1 cellular context compared by ENCODE assay signal in the genomic region with DNA sequence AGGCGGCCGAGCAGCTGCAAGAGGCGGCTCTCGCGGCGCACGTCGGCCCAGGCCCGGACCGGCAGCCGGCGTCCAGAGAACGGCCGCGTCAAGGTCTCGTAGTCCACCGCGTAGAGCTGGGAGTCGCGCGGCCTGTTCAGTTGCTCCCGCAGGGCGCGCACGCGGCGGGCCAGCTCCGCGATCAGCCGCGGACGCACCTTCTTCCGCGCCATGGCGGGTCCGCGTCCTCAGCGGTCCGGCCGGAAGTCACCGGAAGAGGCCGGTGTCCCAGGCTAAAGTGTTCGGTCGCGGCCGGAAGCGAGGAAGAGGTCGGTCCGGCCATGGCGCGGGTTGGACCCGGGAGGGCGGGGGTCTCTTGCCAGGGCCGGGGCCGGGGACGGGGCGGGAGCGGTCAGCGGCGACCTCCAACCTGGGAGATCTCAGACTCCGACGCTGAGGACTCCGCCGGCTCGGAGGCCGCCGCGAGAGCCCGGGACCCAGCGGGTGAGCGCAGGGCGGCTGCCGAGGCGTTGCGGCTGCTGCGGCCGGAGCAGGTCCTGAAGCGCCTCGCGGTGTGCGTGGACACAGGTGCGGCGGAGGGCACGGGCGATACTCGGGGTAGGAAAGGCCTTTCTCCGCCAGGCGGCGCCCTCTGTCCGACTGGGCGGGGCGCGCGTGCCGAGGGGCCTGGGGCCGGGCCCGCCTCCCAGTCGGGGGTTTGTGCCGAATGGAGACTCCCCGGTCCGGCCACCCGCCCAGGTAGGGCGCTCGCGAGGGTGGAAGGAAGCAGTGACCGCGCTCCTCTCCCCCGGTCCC.
TF ChIP-seq lines count a peak whose summit lies in the region.

A gene (minus strand): TSS at position 227 of the 795 bp plus-strand sequence. CDS start 15 bp downstream, at position 212.

TF ChIP-seq in HepG2, 621 proteins besides CTCF, POLR2A, EP300 and RAD21 (continued from another document and continues in another):
- TF ChIP-seq, protein P1, sequence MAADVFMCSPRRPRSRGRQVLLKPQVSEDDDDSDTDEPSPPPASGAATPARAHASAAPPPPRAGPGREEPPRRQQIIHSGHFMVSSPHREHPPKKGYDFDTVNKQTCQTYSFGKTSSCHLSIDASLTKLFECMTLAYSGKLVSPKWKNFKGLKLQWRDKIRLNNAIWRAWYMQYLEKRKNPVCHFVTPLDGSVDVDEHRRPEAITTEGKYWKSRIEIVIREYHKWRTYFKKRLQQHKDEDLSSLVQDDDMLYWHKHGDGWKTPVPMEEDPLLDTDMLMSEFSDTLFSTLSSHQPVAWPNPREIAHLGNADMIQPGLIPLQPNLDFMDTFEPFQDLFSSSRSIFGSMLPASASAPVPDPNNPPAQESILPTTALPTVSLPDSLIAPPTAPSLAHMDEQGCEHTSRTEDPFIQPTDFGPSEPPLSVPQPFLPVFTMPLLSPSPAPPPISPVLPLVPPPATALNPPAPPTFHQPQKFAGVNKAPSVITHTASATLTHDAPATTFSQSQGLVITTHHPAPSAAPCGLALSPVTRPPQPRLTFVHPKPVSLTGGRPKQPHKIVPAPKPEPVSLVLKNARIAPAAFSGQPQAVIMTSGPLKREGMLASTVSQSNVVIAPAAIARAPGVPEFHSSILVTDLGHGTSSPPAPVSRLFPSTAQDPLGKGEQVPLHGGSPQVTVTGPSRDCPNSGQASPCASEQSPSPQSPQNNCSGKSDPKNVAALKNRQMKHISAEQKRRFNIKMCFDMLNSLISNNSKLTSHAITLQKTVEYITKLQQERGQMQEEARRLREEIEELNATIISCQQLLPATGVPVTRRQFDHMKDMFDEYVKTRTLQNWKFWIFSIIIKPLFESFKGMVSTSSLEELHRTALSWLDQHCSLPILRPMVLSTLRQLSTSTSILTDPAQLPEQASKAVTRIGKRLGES (CRISPR knock-in tag; IDR thresholded peaks at IDR 0.05; ENCODE audit: borderline replicate concordance) = no peak
- TF ChIP-seq, protein P2, sequence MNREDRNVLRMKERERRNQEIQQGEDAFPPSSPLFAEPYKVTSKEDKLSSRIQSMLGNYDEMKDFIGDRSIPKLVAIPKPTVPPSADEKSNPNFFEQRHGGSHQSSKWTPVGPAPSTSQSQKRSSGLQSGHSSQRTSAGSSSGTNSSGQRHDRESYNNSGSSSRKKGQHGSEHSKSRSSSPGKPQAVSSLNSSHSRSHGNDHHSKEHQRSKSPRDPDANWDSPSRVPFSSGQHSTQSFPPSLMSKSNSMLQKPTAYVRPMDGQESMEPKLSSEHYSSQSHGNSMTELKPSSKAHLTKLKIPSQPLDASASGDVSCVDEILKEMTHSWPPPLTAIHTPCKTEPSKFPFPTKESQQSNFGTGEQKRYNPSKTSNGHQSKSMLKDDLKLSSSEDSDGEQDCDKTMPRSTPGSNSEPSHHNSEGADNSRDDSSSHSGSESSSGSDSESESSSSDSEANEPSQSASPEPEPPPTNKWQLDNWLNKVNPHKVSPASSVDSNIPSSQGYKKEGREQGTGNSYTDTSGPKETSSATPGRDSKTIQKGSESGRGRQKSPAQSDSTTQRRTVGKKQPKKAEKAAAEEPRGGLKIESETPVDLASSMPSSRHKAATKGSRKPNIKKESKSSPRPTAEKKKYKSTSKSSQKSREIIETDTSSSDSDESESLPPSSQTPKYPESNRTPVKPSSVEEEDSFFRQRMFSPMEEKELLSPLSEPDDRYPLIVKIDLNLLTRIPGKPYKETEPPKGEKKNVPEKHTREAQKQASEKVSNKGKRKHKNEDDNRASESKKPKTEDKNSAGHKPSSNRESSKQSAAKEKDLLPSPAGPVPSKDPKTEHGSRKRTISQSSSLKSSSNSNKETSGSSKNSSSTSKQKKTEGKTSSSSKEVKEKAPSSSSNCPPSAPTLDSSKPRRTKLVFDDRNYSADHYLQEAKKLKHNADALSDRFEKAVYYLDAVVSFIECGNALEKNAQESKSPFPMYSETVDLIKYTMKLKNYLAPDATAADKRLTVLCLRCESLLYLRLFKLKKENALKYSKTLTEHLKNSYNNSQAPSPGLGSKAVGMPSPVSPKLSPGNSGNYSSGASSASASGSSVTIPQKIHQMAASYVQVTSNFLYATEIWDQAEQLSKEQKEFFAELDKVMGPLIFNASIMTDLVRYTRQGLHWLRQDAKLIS (CRISPR knock-in tag; IDR thresholded peaks at IDR 0.05) = peak; percentile 57; the same call in 1 of the 2 replicates
- peak; percentile 88; the same call in 1 of the 2 replicates for TF ChIP-seq FLYWCH1 (CRISPR knock-in tag; IDR thresholded peaks at IDR 0.05)
- TF ChIP-seq IRF2 (CRISPR knock-in tag; IDR thresholded peaks at IDR 0.05) = peak; percentile 73
- no peak for TF ChIP-seq SRSF9 (IDR thresholded peaks at IDR 0.05; ENCODE audit: borderline replicate concordance, insufficient read depth, low read depth, low read length, poor library complexity, severe bottlenecking)
- no peak for TF ChIP-seq ZNF569 (CRISPR knock-in tag; IDR thresholded peaks at IDR 0.05; ENCODE audit: borderline replicate concordance)
- TF ChIP-seq ZNF780A (CRISPR knock-in tag; IDR thresholded peaks at IDR 0.05) = peak; percentile 91
- TF ChIP-seq, protein P3, sequence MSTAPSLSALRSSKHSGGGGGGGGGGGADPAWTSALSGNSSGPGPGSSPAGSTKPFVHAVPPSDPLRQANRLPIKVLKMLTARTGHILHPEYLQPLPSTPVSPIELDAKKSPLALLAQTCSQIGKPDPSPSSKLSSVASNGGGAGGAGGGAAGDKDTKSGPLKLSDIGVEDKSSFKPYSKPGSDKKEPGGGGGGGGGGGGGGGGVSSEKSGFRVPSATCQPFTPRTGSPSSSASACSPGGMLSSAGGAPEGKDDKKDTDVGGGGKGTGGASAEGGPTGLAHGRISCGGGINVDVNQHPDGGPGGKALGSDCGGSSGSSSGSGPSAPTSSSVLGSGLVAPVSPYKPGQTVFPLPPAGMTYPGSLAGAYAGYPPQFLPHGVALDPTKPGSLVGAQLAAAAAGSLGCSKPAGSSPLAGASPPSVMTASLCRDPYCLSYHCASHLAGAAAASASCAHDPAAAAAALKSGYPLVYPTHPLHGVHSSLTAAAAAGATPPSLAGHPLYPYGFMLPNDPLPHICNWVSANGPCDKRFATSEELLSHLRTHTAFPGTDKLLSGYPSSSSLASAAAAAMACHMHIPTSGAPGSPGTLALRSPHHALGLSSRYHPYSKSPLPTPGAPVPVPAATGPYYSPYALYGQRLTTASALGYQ (CRISPR knock-in tag; IDR thresholded peaks at IDR 0.05) = peak; percentile 40; the same call in 1 of the 2 replicates
- peak; percentile 96 for TF ChIP-seq KMT2A (CRISPR knock-in tag; IDR thresholded peaks at IDR 0.05)
- peak; percentile 97 for TF ChIP-seq ZC3H13 (CRISPR knock-in tag; IDR thresholded peaks at IDR 0.05)
- TF ChIP-seq, protein P4, sequence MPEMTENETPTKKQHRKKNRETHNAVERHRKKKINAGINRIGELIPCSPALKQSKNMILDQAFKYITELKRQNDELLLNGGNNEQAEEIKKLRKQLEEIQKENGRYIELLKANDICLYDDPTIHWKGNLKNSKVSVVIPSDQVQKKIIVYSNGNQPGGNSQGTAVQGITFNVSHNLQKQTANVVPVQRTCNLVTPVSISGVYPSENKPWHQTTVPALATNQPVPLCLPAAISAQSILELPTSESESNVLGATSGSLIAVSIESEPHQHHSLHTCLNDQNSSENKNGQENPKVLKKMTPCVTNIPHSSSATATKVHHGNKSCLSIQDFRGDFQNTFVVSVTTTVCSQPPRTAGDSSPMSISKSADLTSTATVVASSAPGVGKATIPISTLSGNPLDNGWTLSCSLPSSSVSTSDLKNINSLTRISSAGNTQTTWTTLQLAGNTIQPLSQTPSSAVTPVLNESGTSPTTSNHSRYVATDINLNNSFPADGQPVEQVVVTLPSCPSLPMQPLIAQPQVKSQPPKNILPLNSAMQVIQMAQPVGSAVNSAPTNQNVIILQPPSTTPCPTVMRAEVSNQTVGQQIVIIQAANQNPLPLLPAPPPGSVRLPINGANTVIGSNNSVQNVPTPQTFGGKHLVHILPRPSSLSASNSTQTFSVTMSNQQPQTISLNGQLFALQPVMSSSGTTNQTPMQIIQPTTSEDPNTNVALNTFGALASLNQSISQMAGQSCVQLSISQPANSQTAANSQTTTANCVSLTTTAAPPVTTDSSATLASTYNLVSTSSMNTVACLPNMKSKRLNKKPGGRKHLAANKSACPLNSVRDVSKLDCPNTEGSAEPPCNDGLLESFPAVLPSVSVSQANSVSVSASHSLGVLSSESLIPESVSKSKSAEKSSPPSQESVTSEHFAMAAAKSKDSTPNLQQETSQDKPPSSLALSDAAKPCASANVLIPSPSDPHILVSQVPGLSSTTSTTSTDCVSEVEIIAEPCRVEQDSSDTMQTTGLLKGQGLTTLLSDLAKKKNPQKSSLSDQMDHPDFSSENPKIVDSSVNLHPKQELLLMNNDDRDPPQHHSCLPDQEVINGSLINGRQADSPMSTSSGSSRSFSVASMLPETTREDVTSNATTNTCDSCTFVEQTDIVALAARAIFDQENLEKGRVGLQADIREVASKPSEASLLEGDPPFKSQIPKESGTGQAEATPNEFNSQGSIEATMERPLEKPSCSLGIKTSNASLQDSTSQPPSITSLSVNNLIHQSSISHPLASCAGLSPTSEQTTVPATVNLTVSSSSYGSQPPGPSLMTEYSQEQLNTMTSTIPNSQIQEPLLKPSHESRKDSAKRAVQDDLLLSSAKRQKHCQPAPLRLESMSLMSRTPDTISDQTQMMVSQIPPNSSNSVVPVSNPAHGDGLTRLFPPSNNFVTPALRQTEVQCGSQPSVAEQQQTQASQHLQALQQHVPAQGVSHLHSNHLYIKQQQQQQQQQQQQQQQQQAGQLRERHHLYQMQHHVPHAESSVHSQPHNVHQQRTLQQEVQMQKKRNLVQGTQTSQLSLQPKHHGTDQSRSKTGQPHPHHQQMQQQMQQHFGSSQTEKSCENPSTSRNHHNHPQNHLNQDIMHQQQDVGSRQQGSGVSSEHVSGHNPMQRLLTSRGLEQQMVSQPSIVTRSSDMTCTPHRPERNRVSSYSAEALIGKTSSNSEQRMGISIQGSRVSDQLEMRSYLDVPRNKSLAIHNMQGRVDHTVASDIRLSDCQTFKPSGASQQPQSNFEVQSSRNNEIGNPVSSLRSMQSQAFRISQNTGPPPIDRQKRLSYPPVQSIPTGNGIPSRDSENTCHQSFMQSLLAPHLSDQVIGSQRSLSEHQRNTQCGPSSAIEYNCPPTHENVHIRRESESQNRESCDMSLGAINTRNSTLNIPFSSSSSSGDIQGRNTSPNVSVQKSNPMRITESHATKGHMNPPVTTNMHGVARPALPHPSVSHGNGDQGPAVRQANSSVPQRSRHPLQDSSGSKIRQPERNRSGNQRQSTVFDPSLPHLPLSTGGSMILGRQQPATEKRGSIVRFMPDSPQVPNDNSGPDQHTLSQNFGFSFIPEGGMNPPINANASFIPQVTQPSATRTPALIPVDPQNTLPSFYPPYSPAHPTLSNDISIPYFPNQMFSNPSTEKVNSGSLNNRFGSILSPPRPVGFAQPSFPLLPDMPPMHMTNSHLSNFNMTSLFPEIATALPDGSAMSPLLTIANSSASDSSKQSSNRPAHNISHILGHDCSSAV (CRISPR knock-in tag; IDR thresholded peaks at IDR 0.05; ENCODE audit: borderline replicate concordance) = no peak
- TF ChIP-seq, protein P5, sequence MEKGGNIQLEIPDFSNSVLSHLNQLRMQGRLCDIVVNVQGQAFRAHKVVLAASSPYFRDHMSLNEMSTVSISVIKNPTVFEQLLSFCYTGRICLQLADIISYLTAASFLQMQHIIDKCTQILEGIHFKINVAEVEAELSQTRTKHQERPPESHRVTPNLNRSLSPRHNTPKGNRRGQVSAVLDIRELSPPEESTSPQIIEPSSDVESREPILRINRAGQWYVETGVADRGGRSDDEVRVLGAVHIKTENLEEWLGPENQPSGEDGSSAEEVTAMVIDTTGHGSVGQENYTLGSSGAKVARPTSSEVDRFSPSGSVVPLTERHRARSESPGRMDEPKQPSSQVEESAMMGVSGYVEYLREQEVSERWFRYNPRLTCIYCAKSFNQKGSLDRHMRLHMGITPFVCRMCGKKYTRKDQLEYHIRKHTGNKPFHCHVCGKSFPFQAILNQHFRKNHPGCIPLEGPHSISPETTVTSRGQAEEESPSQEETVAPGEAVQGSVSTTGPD (CRISPR knock-in tag; IDR thresholded peaks at IDR 0.05) = no peak
- TF ChIP-seq CBX2 (IDR thresholded peaks at IDR 0.05; ENCODE audit: low read depth, low read length) = no peak
- TF ChIP-seq CBX2 (CRISPR knock-in tag; IDR thresholded peaks at IDR 0.05; ENCODE audit: low read depth) = no peak
- peak; percentile 87 for TF ChIP-seq BORCS8-MEF2B (CRISPR knock-in tag; IDR thresholded peaks at IDR 0.05)
- TF ChIP-seq, protein P6, sequence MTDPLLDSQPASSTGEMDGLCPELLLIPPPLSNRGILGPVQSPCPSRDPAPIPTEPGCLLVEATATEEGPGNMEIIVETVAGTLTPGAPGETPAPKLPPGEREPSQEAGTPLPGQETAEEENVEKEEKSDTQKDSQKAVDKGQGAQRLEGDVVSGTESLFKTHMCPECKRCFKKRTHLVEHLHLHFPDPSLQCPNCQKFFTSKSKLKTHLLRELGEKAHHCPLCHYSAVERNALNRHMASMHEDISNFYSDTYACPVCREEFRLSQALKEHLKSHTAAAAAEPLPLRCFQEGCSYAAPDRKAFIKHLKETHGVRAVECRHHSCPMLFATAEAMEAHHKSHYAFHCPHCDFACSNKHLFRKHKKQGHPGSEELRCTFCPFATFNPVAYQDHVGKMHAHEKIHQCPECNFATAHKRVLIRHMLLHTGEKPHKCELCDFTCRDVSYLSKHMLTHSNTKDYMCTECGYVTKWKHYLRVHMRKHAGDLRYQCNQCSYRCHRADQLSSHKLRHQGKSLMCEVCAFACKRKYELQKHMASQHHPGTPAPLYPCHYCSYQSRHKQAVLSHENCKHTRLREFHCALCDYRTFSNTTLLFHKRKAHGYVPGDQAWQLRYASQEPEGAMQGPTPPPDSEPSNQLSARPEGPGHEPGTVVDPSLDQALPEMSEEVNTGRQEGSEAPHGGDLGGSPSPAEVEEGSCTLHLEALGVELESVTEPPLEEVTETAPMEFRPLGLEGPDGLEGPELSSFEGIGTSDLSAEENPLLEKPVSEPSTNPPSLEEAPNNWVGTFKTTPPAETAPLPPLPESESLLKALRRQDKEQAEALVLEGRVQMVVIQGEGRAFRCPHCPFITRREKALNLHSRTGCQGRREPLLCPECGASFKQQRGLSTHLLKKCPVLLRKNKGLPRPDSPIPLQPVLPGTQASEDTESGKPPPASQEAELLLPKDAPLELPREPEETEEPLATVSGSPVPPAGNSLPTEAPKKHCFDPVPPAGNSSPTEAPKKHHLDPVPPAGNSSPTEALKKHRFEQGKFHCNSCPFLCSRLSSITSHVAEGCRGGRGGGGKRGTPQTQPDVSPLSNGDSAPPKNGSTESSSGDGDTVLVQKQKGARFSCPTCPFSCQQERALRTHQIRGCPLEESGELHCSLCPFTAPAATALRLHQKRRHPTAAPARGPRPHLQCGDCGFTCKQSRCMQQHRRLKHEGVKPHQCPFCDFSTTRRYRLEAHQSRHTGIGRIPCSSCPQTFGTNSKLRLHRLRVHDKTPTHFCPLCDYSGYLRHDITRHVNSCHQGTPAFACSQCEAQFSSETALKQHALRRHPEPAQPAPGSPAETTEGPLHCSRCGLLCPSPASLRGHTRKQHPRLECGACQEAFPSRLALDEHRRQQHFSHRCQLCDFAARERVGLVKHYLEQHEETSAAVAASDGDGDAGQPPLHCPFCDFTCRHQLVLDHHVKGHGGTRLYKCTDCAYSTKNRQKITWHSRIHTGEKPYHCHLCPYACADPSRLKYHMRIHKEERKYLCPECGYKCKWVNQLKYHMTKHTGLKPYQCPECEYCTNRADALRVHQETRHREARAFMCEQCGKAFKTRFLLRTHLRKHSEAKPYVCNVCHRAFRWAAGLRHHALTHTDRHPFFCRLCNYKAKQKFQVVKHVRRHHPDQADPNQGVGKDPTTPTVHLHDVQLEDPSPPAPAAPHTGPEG (CRISPR knock-in tag; IDR thresholded peaks at IDR 0.05) = peak; percentile 75; the same call in 1 of the 2 replicates
- TF ChIP-seq TARDBP (CRISPR knock-in tag; IDR thresholded peaks at IDR 0.05) = peak; percentile 84
- peak; percentile 44; the same call in 1 of the 2 replicates for TF ChIP-seq FOSL1 (CRISPR knock-in tag; IDR thresholded peaks at IDR 0.05; ENCODE audit: borderline replicate concordance)
- TF ChIP-seq RBAK (CRISPR knock-in tag; IDR thresholded peaks at IDR 0.05) = no peak
- TF ChIP-seq, protein P7, sequence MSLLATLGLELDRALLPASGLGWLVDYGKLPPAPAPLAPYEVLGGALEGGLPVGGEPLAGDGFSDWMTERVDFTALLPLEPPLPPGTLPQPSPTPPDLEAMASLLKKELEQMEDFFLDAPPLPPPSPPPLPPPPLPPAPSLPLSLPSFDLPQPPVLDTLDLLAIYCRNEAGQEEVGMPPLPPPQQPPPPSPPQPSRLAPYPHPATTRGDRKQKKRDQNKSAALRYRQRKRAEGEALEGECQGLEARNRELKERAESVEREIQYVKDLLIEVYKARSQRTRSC (CRISPR knock-in tag; IDR thresholded peaks at IDR 0.05; ENCODE audit: low read depth) = no peak; the same call in none of the 2 replicates
